Comparison of ENCODE assay signal across 15 cellular contexts in the genomic region with DNA sequence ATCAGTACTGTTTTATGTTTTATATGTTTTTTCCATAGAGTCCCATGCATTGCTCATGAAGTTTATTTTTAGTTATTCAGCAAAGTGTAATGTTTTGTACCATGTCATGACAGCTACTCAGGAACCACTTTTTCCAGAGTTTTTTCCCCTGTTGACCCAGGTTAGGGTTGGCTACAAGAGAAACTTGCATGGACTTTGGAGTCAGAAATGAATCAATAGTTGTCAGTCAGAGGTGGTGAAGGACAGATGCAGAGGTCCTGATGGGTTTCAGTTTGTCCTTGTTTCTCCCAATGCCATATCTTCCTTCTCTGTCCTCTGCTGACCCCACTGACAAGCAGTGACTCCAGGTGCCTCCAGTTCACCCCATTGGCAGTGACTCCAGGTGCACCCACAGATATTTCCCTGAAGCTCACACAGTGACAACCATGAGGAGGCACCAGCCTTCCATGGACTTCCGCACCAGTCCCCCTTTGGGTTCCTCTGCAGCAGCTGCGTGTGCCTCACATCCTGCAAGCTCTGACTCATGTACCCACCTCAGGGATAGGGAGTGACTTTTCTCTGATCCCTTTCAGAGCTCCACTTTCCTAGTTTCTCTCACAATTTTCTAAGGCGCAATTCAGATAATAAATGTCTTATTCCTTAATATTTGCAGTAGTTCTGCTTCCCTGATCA.
DNase-seq lines count a peak whose midpoint lies in the region; ATAC-seq and TF ChIP-seq lines count a peak whose summit lies in the region.
"Had no signal": no experiment of that assay in that cellular context is flagged by ENCODE, and none has a peak within 500 bp of the region (broad histone marks: within the 10 kb centered on the region; RNA-seq: fewer than 3 reads in every experiment).

No MANE protein-coding gene starts in this region.

- no peaks in the 10 kb centered on the region for H3K27me3 ChIP-seq in kidney epithelial cell (ENCODE audit: control insufficient read depth, insufficient read depth, low read length)
- H3K27me3 ChIP-seq in gastrocnemius medialis = no peaks in the 10 kb centered on the region
- H3K27me3 ChIP-seq in lower lobe of right lung (ENCODE audit: low read depth) = no peaks in the 10 kb centered on the region
- H3K27me3 ChIP-seq: pancreas had no signal

- TF ChIP-seq CTCF in WTC11 (IDR thresholded peaks at IDR 0.05) = no peak
- TF ChIP-seq CTCF in kidney epithelial cell (IDR thresholded peaks at IDR 0.05; ENCODE audit: insufficient read depth, low read length, poor library complexity, severe bottlenecking) = no peak
- no peak for TF ChIP-seq CTCF in gastrocnemius medialis (IDR thresholded peaks at IDR 0.05 in 4 of 5, conservative IDR thresholded peaks at IDR 0.05 in 1 of 5)
- TF ChIP-seq CTCF in lower lobe of right lung (IDR thresholded peaks at IDR 0.05) = no peak

- H3K9me3 ChIP-seq in gastrocnemius medialis (no peaks in the 10 kb centered on the region), lower lobe of right lung (no peaks in the 10 kb centered on the region)
- H3K9me3 ChIP-seq: pancreas had no signal

- H3K27ac ChIP-seq in gastrocnemius medialis (no peak overlapping the region), lower lobe of right lung (no peak overlapping the region)
- H3K27ac ChIP-seq: pancreas had no signal

- no peaks in the 10 kb centered on the region for H3K27me3 Mint-ChIP-seq in WTC11 (ENCODE audit: low read depth)
- H3K27me3 Mint-ChIP-seq: B cell, memory B cell had no signal

- no peak overlapping the region for H3K27ac Mint-ChIP-seq in WTC11
- H3K27ac Mint-ChIP-seq: activated naive CD4-positive, alpha-beta T cell treated with anti-CD3 and anti-CD28 coated beads, Interleukin-2, amount 50 U/mL, for 72 hours; B cell had no signal

- H3K4me3 ChIP-seq in kidney epithelial cell (ENCODE audit: low read depth, low read length) = no peak overlapping the region
- no peak overlapping the region for H3K4me3 ChIP-seq in gastrocnemius medialis
- no peak overlapping the region for H3K4me3 ChIP-seq in lower lobe of right lung
- H3K4me3 ChIP-seq: pancreas had no signal

- no peak overlapping the region for H3K4me3 Mint-ChIP-seq in WTC11
- H3K4me3 Mint-ChIP-seq: B cell, memory B cell had no signal

- H3K4me1 Mint-ChIP-seq in WTC11 = peaks cover 14% of the 10 kb centered on the region

- intact Hi-C loops in gastrocnemius medialis (cut with DNase I; ENCODE audit: low total_unique reads) = no loop called here
- intact Hi-C loops in lower lobe of right lung (cut with DNase I) = no loop called here

- no peaks in the 10 kb centered on the region for H3K4me1 ChIP-seq in gastrocnemius medialis
- H3K4me1 ChIP-seq in lower lobe of right lung = no peaks in the 10 kb centered on the region
- H3K4me1 ChIP-seq: pancreas had no signal

- CTCF ChIA-PET in WTC11 (lab: Charles Lee) = interaction anchor here (1.4 to 1.5 kb wide), 2 partner anchors 9 to 30 kb away, joined by 3 to 7 read pairs; no protein-coding TSS in a partner anchor

- in situ Hi-C loops in gastrocnemius medialis (cut with MboI; ENCODE audit: low sequenced_read_pairs in 4 of 4) = no loop called here

- H3K36me3 Mint-ChIP-seq in WTC11 = no peaks in the 10 kb centered on the region
- H3K36me3 Mint-ChIP-seq: activated naive CD4-positive, alpha-beta T cell treated with anti-CD3 and anti-CD28 coated beads, Interleukin-2, amount 50 U/mL, for 72 hours; memory B cell had no signal

- POLR2A ChIA-PET in WTC11 (lab: Charles Lee) = no interaction called here

- no peak for TF ChIP-seq POLR2A in gastrocnemius medialis (IDR thresholded peaks at IDR 0.05)

- no peaks in the 10 kb centered on the region for H3K9me3 Mint-ChIP-seq in WTC11
- H3K9me3 Mint-ChIP-seq: activated naive CD4-positive, alpha-beta T cell treated with anti-CD3 and anti-CD28 coated beads, Interleukin-2, amount 50 U/mL, for 72 hours; memory B cell had no signal

- peak; percentile 66 for DNase-seq in Daoy (ENCODE audit: low read depth)
- DNase-seq in Kasumi-1 (lab: John Stamatoyannopoulos, UW) = peak; percentile 73 to 84
- no peak for DNase-seq in WTC11 (ENCODE audit: low spot score)
- peak; percentile 7 for DNase-seq in kidney epithelial cell (ENCODE audit: low read depth)
- DNase-seq in T1000 (lab: John Stamatoyannopoulos, UW) = no peak
- no peak for DNase-seq in gastrocnemius medialis
- no peak for DNase-seq in lower lobe of right lung
- DNase-seq: NCI-H2081; pancreas; stimulated activated CD4-positive, alpha-beta T cell treated with anti-CD3 and anti-CD28 coated beads, Interleukin-4, amount 100 ng/mL, for 1 hour; stimulated activated naive CD8-positive, alpha-beta T cell treated with anti-CD3 and anti-CD28 coated beads, Interleukin-15, Interleukin-2, amounts not matched to agents 100 U/mL and 50 U/mL, for 24 hours had no signal

- peak; percentile 56 for ATAC-seq in WTC11
- ATAC-seq in GM19328 (IDR thresholded peaks at IDR 0.05; ENCODE audit: unreplicated experiment) = no peak
- ATAC-seq in gastrocnemius medialis = no peak
- ATAC-seq in lower lobe of right lung = no peak
- ATAC-seq: activated naive CD4-positive, alpha-beta T cell treated with anti-CD3 and anti-CD28 coated beads, Interleukin-2, amount 50 U/mL, for 72 hours; pancreas had no signal

- H3K36me3 ChIP-seq in kidney epithelial cell (ENCODE audit: control insufficient read depth, insufficient read depth, low read length) (no peaks in the 10 kb centered on the region), gastrocnemius medialis (no peaks in the 10 kb centered on the region), lower lobe of right lung (no peaks in the 10 kb centered on the region)
- H3K36me3 ChIP-seq: pancreas had no signal

TF ChIP-seq in WTC11, 78 proteins besides CTCF, POLR2A, EP300 and RAD21:
- TF ChIP-seq, protein P1, sequence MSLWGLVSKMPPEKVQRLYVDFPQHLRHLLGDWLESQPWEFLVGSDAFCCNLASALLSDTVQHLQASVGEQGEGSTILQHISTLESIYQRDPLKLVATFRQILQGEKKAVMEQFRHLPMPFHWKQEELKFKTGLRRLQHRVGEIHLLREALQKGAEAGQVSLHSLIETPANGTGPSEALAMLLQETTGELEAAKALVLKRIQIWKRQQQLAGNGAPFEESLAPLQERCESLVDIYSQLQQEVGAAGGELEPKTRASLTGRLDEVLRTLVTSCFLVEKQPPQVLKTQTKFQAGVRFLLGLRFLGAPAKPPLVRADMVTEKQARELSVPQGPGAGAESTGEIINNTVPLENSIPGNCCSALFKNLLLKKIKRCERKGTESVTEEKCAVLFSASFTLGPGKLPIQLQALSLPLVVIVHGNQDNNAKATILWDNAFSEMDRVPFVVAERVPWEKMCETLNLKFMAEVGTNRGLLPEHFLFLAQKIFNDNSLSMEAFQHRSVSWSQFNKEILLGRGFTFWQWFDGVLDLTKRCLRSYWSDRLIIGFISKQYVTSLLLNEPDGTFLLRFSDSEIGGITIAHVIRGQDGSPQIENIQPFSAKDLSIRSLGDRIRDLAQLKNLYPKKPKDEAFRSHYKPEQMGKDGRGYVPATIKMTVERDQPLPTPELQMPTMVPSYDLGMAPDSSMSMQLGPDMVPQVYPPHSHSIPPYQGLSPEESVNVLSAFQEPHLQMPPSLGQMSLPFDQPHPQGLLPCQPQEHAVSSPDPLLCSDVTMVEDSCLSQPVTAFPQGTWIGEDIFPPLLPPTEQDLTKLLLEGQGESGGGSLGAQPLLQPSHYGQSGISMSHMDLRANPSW (CRISPR knock-in tag; conservative IDR thresholded peaks at IDR 0.05; ENCODE audit: low read depth) = no peak
- no peak for TF ChIP-seq RORB (CRISPR knock-in tag; IDR thresholded peaks at IDR 0.05)
- TF ChIP-seq ZNF219 (CRISPR knock-in tag; IDR thresholded peaks at IDR 0.05; ENCODE audit: borderline replicate concordance) = no peak
- TF ChIP-seq, protein P2, sequence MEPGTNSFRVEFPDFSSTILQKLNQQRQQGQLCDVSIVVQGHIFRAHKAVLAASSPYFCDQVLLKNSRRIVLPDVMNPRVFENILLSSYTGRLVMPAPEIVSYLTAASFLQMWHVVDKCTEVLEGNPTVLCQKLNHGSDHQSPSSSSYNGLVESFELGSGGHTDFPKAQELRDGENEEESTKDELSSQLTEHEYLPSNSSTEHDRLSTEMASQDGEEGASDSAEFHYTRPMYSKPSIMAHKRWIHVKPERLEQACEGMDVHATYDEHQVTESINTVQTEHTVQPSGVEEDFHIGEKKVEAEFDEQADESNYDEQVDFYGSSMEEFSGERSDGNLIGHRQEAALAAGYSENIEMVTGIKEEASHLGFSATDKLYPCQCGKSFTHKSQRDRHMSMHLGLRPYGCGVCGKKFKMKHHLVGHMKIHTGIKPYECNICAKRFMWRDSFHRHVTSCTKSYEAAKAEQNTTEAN (CRISPR knock-in tag; IDR thresholded peaks at IDR 0.05) = no peak
- TF ChIP-seq HMGA2 (CRISPR knock-in tag; IDR thresholded peaks at IDR 0.05) = no peak
- TF ChIP-seq ZNF396 (CRISPR knock-in tag; IDR thresholded peaks at IDR 0.05; ENCODE audit: borderline replicate concordance) = no peak
- TF ChIP-seq GTF2I (CRISPR knock-in tag; conservative IDR thresholded peaks at IDR 0.05) = no peak
- TF ChIP-seq ZNF138 (CRISPR knock-in tag; conservative IDR thresholded peaks at IDR 0.05) = no peak
- TF ChIP-seq, protein P3, sequence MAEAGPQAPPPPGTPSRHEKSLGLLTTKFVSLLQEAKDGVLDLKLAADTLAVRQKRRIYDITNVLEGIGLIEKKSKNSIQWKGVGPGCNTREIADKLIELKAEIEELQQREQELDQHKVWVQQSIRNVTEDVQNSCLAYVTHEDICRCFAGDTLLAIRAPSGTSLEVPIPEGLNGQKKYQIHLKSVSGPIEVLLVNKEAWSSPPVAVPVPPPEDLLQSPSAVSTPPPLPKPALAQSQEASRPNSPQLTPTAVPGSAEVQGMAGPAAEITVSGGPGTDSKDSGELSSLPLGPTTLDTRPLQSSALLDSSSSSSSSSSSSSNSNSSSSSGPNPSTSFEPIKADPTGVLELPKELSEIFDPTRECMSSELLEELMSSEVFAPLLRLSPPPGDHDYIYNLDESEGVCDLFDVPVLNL (CRISPR knock-in tag; IDR thresholded peaks at IDR 0.05; ENCODE audit: borderline replicate concordance, low read depth) = no peak
- no peak for TF ChIP-seq ZNF232 (CRISPR knock-in tag; IDR thresholded peaks at IDR 0.05)
- no peak for TF ChIP-seq ESRRA (CRISPR knock-in tag; IDR thresholded peaks at IDR 0.05; ENCODE audit: borderline replicate concordance)
- TF ChIP-seq SOX15 (CRISPR knock-in tag; IDR thresholded peaks at IDR 0.05) = no peak
- TF ChIP-seq SMAD4 (CRISPR knock-in tag; IDR thresholded peaks at IDR 0.05) = no peak
- no peak for TF ChIP-seq EMX1 (CRISPR knock-in tag; IDR thresholded peaks at IDR 0.05)

Comparison
In these comparisons a context has a peak if more than half of its experiments do, and no peak if none do; other contexts are left out.
1. DNase-seq: peak in Daoy (single experiment), Kasumi-1 (2 of 2) and kidney epithelial cell (single experiment); none in WTC11 (single experiment), T1000 (single experiment), gastrocnemius medialis (0 of 2) and lower lobe of right lung (single experiment).